ENCODE assay signal across 17 cellular contexts in the genomic region with DNA sequence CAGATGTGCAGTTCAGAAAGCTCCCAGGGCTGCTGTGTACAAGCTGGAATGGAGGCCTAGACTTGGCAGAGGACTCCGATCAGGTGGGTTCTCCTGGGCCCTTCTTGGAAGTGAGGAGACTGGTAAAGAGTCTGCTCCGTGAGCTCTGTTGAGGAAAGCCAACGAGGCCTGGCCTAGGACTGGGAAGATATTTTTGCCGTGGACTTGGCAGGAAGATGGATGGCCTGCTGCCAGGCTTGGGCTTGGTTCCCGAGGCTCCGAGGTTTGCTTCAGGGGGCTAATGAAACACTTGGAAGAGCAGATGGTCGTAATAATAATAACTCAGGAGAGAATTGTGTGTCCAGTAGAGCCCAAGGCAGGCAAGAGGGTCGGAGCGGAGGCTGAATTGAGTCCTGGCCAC. TPM values are rescaled to one million over a fixed set of nuclear protein-coding genes. Genes with fewer than 3 reads are reported as not detected.
DNase-seq lines count a peak whose midpoint lies in the region; TF ChIP-seq lines count a peak whose summit lies in the region.
"Had no signal": no experiment of that assay in that cellular context is flagged by ENCODE, and none has a peak within 500 bp of the region (broad histone marks: within the 10 kb centered on the region; RNA-seq: fewer than 3 reads in every experiment).

No MANE protein-coding gene starts in this region.

- H3K4me1 ChIP-seq in muscle layer of colon (ENCODE audit: insufficient read depth, low read length) (peaks cover 9% of the 10 kb centered on the region), testis (no peaks in the 10 kb centered on the region)

- H3K9ac ChIP-seq in muscle layer of colon (ENCODE audit: low read length), result no peak overlapping the region

- H3K27ac ChIP-seq in cingulate gyrus (ENCODE audit: low read depth, low read length) (peak overlapping the region; percentile 47), muscle layer of colon (ENCODE audit: low read depth, low read length) (peak overlapping the region; percentile 21), testis (peak overlapping the region; percentile 27 to 75)
- H3K27ac ChIP-seq: 22Rv1 had no signal

- no peak for TF ChIP-seq CTCF in testis (IDR thresholded peaks at IDR 0.05)

- DNase-seq in DMS79 treated with DMSO at 0.1 percent for 48 hours (lab: John Stamatoyannopoulos, UW), result peak; percentile 20
- no peak for DNase-seq in DMS79 (lab: John Stamatoyannopoulos, UW)
- peak; percentile 73 for DNase-seq in testis
- DNase-seq in NCI-H748 (lab: John Stamatoyannopoulos, UW; ENCODE audit: unreplicated experiment), result no peak
- DNase-seq in T-helper 9 cell, result no peak
- no peak for DNase-seq in NK-92 (lab: John Stamatoyannopoulos, UW; ENCODE audit: unreplicated experiment)
- DNase-seq: activated CD4-positive, alpha-beta T cell treated with anti-CD3 and anti-CD28 coated beads for 36 hours; activated T-cell treated with anti-CD3 and anti-CD28 coated beads, Interleukin-2, amount 50 U/mL, for 24 hours; CD8-positive, alpha-beta T cell; NCI-H1048; NCI-H510A treated with DMSO at 0.1 percent for 48 hours; retina; stimulated activated CD4-positive, alpha-beta T cell treated with anti-CD3 and anti-CD28 coated beads, Interleukin-2, amount 100 ng/mL, for 48 hours; T-helper 17 cell had no signal

- intact Hi-C loops in testis (cut with DNase I; ENCODE audit: low total_unique reads), result no loop called here

- H3K27me3 ChIP-seq in muscle layer of colon (ENCODE audit: control insufficient read depth in 1 of 2, insufficient read depth in 2 of 2, low read length in 2 of 2) (peaks cover 0 to 19% of the 10 kb centered on the region in 2 donors), testis (no peaks in the 10 kb centered on the region)

- no peak overlapping the region for H3K4me3 ChIP-seq in muscle layer of colon (ENCODE audit: low read depth in 1 of 2, low read length in 2 of 2)
- H3K4me3 ChIP-seq in testis, result no peak overlapping the region

- H3K36me3 ChIP-seq in muscle layer of colon (ENCODE audit: insufficient read depth, low read length), result peaks cover 25% of the 10 kb centered on the region
- no peaks in the 10 kb centered on the region for H3K36me3 ChIP-seq in testis (ENCODE audit: low read depth, missing control alignments)

- H3K9me3 ChIP-seq in muscle layer of colon (ENCODE audit: low read length), result no peaks in the 10 kb centered on the region
- H3K9me3 ChIP-seq in testis, result no peaks in the 10 kb centered on the region

- TF ChIP-seq POLR2A in testis (IDR thresholded peaks at IDR 0.05), result no peak

- 38 to 45% methylated on average over 8 to 9 of the region's 9 CpGs for WGBS in testis, 2 donors

RNA-seq across cellular contexts. Expression of a gene that starts 3.9 kb away (rescaled TPM):
- total RNA-seq in testis, result 1 to 10 TPM in 1 of 2 donors, under 1 TPM in 1; 0.81 to 4.8 TPM
- not detected for polyA plus RNA-seq in testis (ENCODE audit: insufficient read depth, low read depth, low replicate concordance)
- total RNA-seq: CD8-positive, alpha-beta T cell; T-helper 17 cell had no signal

RNA-seq across cellular contexts. Expression of a gene that starts 17.1 kb away (rescaled TPM):
- total RNA-seq in testis, result 100 to 1,000 TPM; 117 to 138 TPM
- polyA plus RNA-seq in testis (ENCODE audit: insufficient read depth, low read depth, low replicate concordance), result 61.5 TPM

RNA-seq across cellular contexts. Expression of a gene that starts 19.3 kb away (rescaled TPM):
- 10 to 100 TPM; 36.7 to 40.6 TPM for total RNA-seq in testis
- polyA plus RNA-seq in testis (ENCODE audit: insufficient read depth, low read depth, low replicate concordance), result 21.4 TPM

RNA-seq across cellular contexts. Expression of a gene that starts 22.2 kb away (rescaled TPM):
- 100 to 1,000 TPM; 185 to 316 TPM for total RNA-seq in testis
- polyA plus RNA-seq in testis (ENCODE audit: insufficient read depth, low read depth, low replicate concordance), result 295 TPM

Comparison
In these comparisons a context has a peak if more than half of its experiments do, and no peak if none do; other contexts are left out.
1. DNase-seq: peak in DMS79 treated with DMSO at 0.1 percent for 48 hours (single experiment) and testis (single experiment); none in DMS79 (single experiment), NCI-H748 (single experiment), T-helper 9 cell (single experiment) and NK-92 (single experiment).
2. Peak in every context shown above with its lines, with median percentiles within 50 percentile points of each other: H3K27ac ChIP-seq.